In the genomic region with DNA sequence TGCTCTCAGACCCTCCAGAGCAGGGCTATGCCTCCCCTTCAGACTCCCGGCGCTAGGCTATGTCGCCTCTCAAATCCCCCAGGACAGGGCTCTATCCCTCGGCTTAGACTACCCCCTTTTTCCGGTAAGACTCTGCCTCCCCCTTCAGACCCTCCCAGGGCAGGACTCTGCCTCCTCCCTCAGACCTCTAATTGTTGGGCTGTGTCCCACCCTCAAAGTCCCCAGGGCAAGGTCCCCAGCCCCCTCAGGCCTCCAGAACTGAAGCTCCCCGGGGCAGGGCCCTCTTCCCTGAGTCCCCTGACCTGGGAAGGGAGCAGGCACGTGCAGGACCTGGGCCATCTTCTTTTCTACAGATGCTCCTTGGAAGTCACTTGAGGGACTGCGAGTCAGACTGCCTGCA, we compare ENCODE assay signal across 17 cellular contexts. TPM values are rescaled to one million over a fixed set of nuclear protein-coding genes. Genes with fewer than 3 reads are reported as not detected.
A peak's percentile ranks its signal among the peaks of the same experiment; 100 is the strongest.
DNase-seq lines count a peak whose midpoint lies in the region; ATAC-seq and TF ChIP-seq lines count a peak whose summit lies in the region.
"Had no signal": no experiment of that assay in that cellular context is flagged by ENCODE, and none has a peak within 500 bp of the region (broad histone marks: within the 10 kb centered on the region; RNA-seq: fewer than 3 reads in every experiment).

No MANE protein-coding gene starts in this region.

- intact Hi-C loops in dorsolateral prefrontal cortex (cut with DNase I): loop anchor here in 1 of 2 donors (2.0 kb wide), 1 partner anchor 39 kb away; the partner anchor contains the start of gene SPC24
- intact Hi-C loops in body of pancreas (cut with DNase I): no loop called here

- POLR2A ChIA-PET in AG04449 (lab: Yijun Ruan, JAX): interaction anchor here (1.2 kb wide), 1 partner anchor 14 kb away, joined by 3 read pairs; no protein-coding TSS in a partner anchor

- H3K4me1 ChIP-seq in SJSA1 (replicated peaks): peaks cover 82% of the 10 kb centered on the region
- H3K4me1 ChIP-seq in HAP-1: peaks cover 6% of the 10 kb centered on the region; the same call in 1 of the 2 replicates
- peaks cover 63% of the 10 kb centered on the region for H3K4me1 ChIP-seq in body of pancreas
- H3K4me1 ChIP-seq: BE2C had no signal

- CTCF ChIA-PET in AG04449 (lab: Yijun Ruan, JAX): interaction anchor here (1.2 to 2.5 kb wide), 3 partner anchors 10 to 68 kb away, joined by 3 to 12 read pairs (median 6); no protein-coding TSS in a partner anchor

- no peak for TF ChIP-seq POLR2A in body of pancreas (IDR thresholded peaks at IDR 0.05)

- H3K9me3 ChIP-seq in SJSA1 (replicated peaks) (no peaks in the 10 kb centered on the region), HAP-1 (no peaks in the 10 kb centered on the region), body of pancreas (no peaks in the 10 kb centered on the region)
- H3K9me3 ChIP-seq: BE2C had no signal

- no peak for ATAC-seq in body of pancreas
- ATAC-seq: effector memory CD8-positive, alpha-beta T cell had no signal

- in situ Hi-C loops in HAP-1 (cut with MboI; ENCODE audit: low sequenced_read_pairs): no loop called here

- H3K27me3 ChIP-seq in SJSA1 (replicated peaks): no peaks in the 10 kb centered on the region
- no peaks in the 10 kb centered on the region for H3K27me3 ChIP-seq in dorsolateral prefrontal cortex
- no peaks in the 10 kb centered on the region for H3K27me3 ChIP-seq in HAP-1 (ENCODE audit: low read depth)
- no peaks in the 10 kb centered on the region for H3K27me3 ChIP-seq in body of pancreas
- H3K27me3 ChIP-seq: BE2C had no signal

- H3K4me3 ChIP-seq in AG04449 (ENCODE audit: low read depth, low read length) (peak overlapping the region; percentile 54), SJSA1 (peak overlapping the region; percentile 90), foreskin fibroblast (ENCODE audit: low read depth in 1 of 2, low read length in 2 of 2) (peak overlapping the region; percentile 93 to 94), skeletal muscle cell (ENCODE audit: low read depth, low read length) (peak overlapping the region; percentile 91), dorsolateral prefrontal cortex (peak overlapping the region in 16 of 59 donors; percentile 8 to 82 (median 52)), HAP-1 (no peak overlapping the region), body of pancreas (no peak overlapping the region)

- H3K27ac ChIP-seq in SJSA1: no peak overlapping the region
- peak overlapping the region in 19 of 59 donors; percentile 16 to 90 (median 49) for H3K27ac ChIP-seq in dorsolateral prefrontal cortex
- peak overlapping the region in 2 of 4 donors; percentile 13 to 24 for H3K27ac ChIP-seq in body of pancreas

- TF ChIP-seq CTCF in AG04449 (IDR thresholded peaks at IDR 0.05; ENCODE audit: insufficient read depth, low read length, missing control alignments) (no peak), foreskin fibroblast (IDR thresholded peaks at IDR 0.05; ENCODE audit: low read depth, low read length) (no peak), dorsolateral prefrontal cortex (IDR thresholded peaks at IDR 0.05 in 54 of 56, conservative IDR thresholded peaks at IDR 0.05 in 2 of 56; ENCODE audit: low read depth in 1 of 56, partially characterized antibody in 56 of 56) (no peak), body of pancreas (IDR thresholded peaks at IDR 0.05) (no peak)

- 85% methylated on average over 5 to 8 of the region's 8 CpGs for whole genome bisulfite sequencing in body of pancreas, 2 donors

- DNase-seq in AG04449 (ENCODE audit: low read depth, low spot score) (no peak), SJSA1 (ENCODE audit: low read depth in 1 of 2, low spot score in 2 of 2) (no peak), foreskin fibroblast (no peak), skeletal muscle cell (ENCODE audit: low read depth) (no peak), dorsolateral prefrontal cortex (no peak), HAP-1 (ENCODE audit: low spot score in 2 of 2) (no peak), body of pancreas (no peak), NAMALWA (ENCODE audit: low spot score) (no peak)
- DNase-seq: activated CD4-positive, alpha-beta memory T cell treated with anti-CD3 and anti-CD28 coated beads, Interleukin-2, amount 10 ng/mL, durations not matched to agents 7 days and 5 days; aorta; BE2C; DMS53; effector memory CD8-positive, alpha-beta T cell; NCI-H2029 treated with DMSO at 0.1 percent for 48 hours; NCI-H82; SIG-M5 had no signal

- peaks cover 80% of the 10 kb centered on the region for H3K36me3 ChIP-seq in SJSA1
- H3K36me3 ChIP-seq in HAP-1 (replicated peaks): 0 out of 2 replicates have a peak, but pooled peaks cover 7% of the 10 kb centered on the region
- H3K36me3 ChIP-seq in body of pancreas (replicated peaks in 1 of 2; ENCODE audit: insufficient read depth in 1 of 2, low read depth in 2 of 2): peaks cover 0 to 13% of the 10 kb centered on the region in 2 donors

RNA-seq across cellular contexts. Expression of gene KANK2, which starts 3.2 kb away (rescaled TPM):
- 278 and 472 TPM in 2 replicates for total RNA-seq in SJSA1 (2014; rRNA removed; shearing (Covaris generic))
- total RNA-seq in dorsolateral prefrontal cortex: 10 to 100 TPM; 13.8 to 97.3 (median 30.1) TPM
- 100 to 1,000 TPM; 133 to 165 TPM for total RNA-seq in body of pancreas

RNA-seq across cellular contexts. Expression of gene SPC24, which starts 38.6 kb away (rescaled TPM):
- total RNA-seq in SJSA1 (2014; rRNA removed; shearing (Covaris generic)): 120 and 143 TPM in 2 replicates
- total RNA-seq in dorsolateral prefrontal cortex: 1 to 10 TPM in 102 of 120 experiments, under 1 TPM in 17, not detected in 1; 0.44 to 4.9 (median 1.8) TPM
- 1 to 10 TPM; 1.8 to 6.9 TPM for total RNA-seq in body of pancreas

RNA-seq across cellular contexts. Expression of gene ANGPTL8, which starts 45.2 kb away (rescaled TPM):
- 0.61 TPM in 1 of 2 replicates, not detected in the other for total RNA-seq in SJSA1 (2014; rRNA removed; shearing (Covaris generic))
- total RNA-seq in dorsolateral prefrontal cortex: 1 to 10 TPM in 43 of 120 experiments, under 1 TPM in 14, not detected in 63; 0.39 to 3.2 (median 1.5) TPM
- total RNA-seq in body of pancreas: not detected
- total RNA-seq: activated CD4-positive, alpha-beta memory T cell treated with anti-CD3 and anti-CD28 coated beads, Interleukin-2, amount 10 ng/mL, durations not matched to agents 7 days and 5 days; activated T-helper 2 cell treated with anti-CD3 and anti-CD28 coated beads, Interferon-gamma antibody, Interleukin-2, Interleukin-4, amounts not matched to agents 10 μg/mL and 5 μg/mL and 100 μg/mL, durations not matched to agents 14 hours and 24 hours and 36 hours; aorta had no signal

Comparison
In these comparisons a context has a peak if more than half of its experiments do, and no peak if none do; other contexts are left out.
1. H3K4me3 ChIP-seq: peak in AG04449 (single experiment), SJSA1 (single experiment), foreskin fibroblast (2 of 2) and skeletal muscle cell (single experiment); none in HAP-1 (single experiment) and body of pancreas (0 of 2).
2. RNA of gene SPC24, which starts 38.6 kb away (total RNA-seq): 120 to 143 TPM in SJSA1; 1.8 to 6.9 TPM in body of pancreas and 0.44 to 4.9 TPM in dorsolateral prefrontal cortex; every median in the first group is over 10 times any median in the second.